Comparison of ENCODE assay signal across 12 cellular contexts in the genomic region with DNA sequence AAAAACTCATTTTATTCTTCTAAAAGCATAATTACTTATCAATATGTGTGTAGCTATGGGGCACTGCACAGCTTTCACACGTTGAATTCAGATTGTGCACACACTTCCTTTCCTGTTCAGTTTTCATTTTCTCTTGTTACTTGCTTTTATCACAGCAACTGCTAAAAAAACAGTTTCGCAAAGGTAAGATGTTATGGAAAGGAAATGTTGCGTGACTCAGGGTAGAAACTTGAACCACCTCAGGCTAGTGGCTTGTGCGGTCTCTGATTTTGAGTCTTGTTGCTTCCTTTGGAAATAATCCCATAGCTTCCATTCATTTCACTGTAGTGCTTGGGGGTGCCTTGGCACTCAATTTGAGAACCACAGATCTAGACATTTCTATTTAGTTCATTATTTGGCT.
DNase-seq lines count a peak whose midpoint lies in the region; ATAC-seq, FAIRE-seq and TF ChIP-seq lines count a peak whose summit lies in the region.
"Had no signal": no experiment of that assay in that cellular context is flagged by ENCODE, and none has a peak within 500 bp of the region (broad histone marks: within the 10 kb centered on the region; RNA-seq: fewer than 3 reads in every experiment).

No MANE protein-coding gene starts in this region.

- H3K27ac Mint-ChIP-seq in effector memory CD8-positive, alpha-beta T cell, result no peak overlapping the region

- H3K4me1 ChIP-seq in foreskin keratinocyte (peaks cover 40% of the 10 kb centered on the region), mucosa of descending colon (ENCODE audit: low read depth) (no peaks in the 10 kb centered on the region)

- H3K4me3 ChIP-seq in mucosa of descending colon, result no peak overlapping the region

- no peaks in the 10 kb centered on the region for H3K9me3 Mint-ChIP-seq in effector memory CD8-positive, alpha-beta T cell

- peaks cover 6% of the 10 kb centered on the region in 2 donors for H3K27me3 Mint-ChIP-seq in effector memory CD8-positive, alpha-beta T cell

- no peaks in the 10 kb centered on the region for H3K9me3 ChIP-seq in mucosa of descending colon

- no peak overlapping the region for H3K4me3 Mint-ChIP-seq in effector memory CD8-positive, alpha-beta T cell

- DNase-seq in GM18507 (ENCODE audit: extremely low spot score, insufficient read length, low read depth), result no peak
- peak; percentile 57 for DNase-seq in H4 (ENCODE audit: low spot score)
- DNase-seq in NCI-H460 (ENCODE audit: extremely low read depth, low read depth), result peak; percentile 38
- DNase-seq in foreskin keratinocyte, result peak; percentile 68 to 89
- DNase-seq in NCI-H524 treated with DMSO at 0.1 percent for 48 hours (lab: John Stamatoyannopoulos, UW), result no peak
- DNase-seq in effector memory CD8-positive, alpha-beta T cell, result no peak
- DNase-seq in mucosa of descending colon, result no peak
- DNase-seq in amniotic stem cell (lab: John Stamatoyannopoulos, UW), result no peak
- DNase-seq: NCI-H774; stimulated activated CD4-positive, alpha-beta T cell treated with anti-CD3 and anti-CD28 coated beads, Interleukin-4, amount 100 ng/mL, for 24 hours had no signal

- no peaks in the 10 kb centered on the region for H3K27me3 ChIP-seq in foreskin keratinocyte

- peak overlapping the region; percentile 1 for H3K27ac ChIP-seq in foreskin keratinocyte

- peak; percentile 79 for FAIRE-seq in GM18507 (lab: Jason Lieb, UNC)
- FAIRE-seq: endometrium, G401.6 had no signal

- intact Hi-C loops in mucosa of descending colon (cut with DNase I, micrococcal nuclease), result no loop called here

- H3K4me1 Mint-ChIP-seq in effector memory CD8-positive, alpha-beta T cell (ENCODE audit: low read depth in 2 of 2), result no peaks in the 10 kb centered on the region

- H3K36me3 ChIP-seq in mucosa of descending colon (ENCODE audit: low read depth), result no peaks in the 10 kb centered on the region

- H3K36me3 Mint-ChIP-seq in effector memory CD8-positive, alpha-beta T cell (ENCODE audit: insufficient read depth), result no peaks in the 10 kb centered on the region

- ATAC-seq in foreskin keratinocyte (peak; percentile 92), mucosa of descending colon (no peak)
- ATAC-seq in effector memory CD8-positive, alpha-beta T cell (replicated peaks), result no peak

- no peak for TF ChIP-seq CTCF in foreskin keratinocyte (conservative IDR thresholded peaks at IDR 0.05)
- TF ChIP-seq CTCF in mucosa of descending colon (IDR thresholded peaks at IDR 0.05), result no peak

Comparison
In these comparisons a context has a peak if more than half of its experiments do, and no peak if none do; other contexts are left out.
1. DNase-seq: peak in H4 (single experiment), NCI-H460 (single experiment) and foreskin keratinocyte (2 of 2); none in GM18507 (single experiment), NCI-H524 treated with DMSO at 0.1 percent for 48 hours (single experiment), effector memory CD8-positive, alpha-beta T cell (0 of 3), mucosa of descending colon (0 of 3) and amniotic stem cell (single experiment).